ENCODE assay signal across 8 cellular contexts in genomic region chr5:109691248-109691574, GRCh38. TPM values are rescaled to one million over a fixed set of nuclear protein-coding genes. Genes with fewer than 3 reads are reported as not detected.
DNase-seq lines count a peak whose midpoint lies in the region; ATAC-seq and TF ChIP-seq lines count a peak whose summit lies in the region.

No MANE protein-coding gene starts in this region.

- no peaks in the 10 kb centered on the region for H3K27me3 ChIP-seq in GM06990 (replicated peaks; ENCODE audit: control insufficient read depth, insufficient read depth, low read length)
- no peaks in the 10 kb centered on the region for H3K27me3 ChIP-seq in PC-3 (ENCODE audit: low read length)
- no peaks in the 10 kb centered on the region for H3K27me3 ChIP-seq in effector memory CD4-positive, alpha-beta T cell (replicated peaks; ENCODE audit: control insufficient read depth, insufficient read depth, low read length, poor library complexity, severe bottlenecking)
- no peaks in the 10 kb centered on the region for H3K27me3 ChIP-seq in neutrophil

- no peaks in the 10 kb centered on the region for H3K9me3 ChIP-seq in PC-3 (ENCODE audit: low read length)
- no peaks in the 10 kb centered on the region for H3K9me3 ChIP-seq in effector memory CD4-positive, alpha-beta T cell (ENCODE audit: control insufficient read depth, low read length)
- H3K9me3 ChIP-seq in neutrophil = no peaks in the 10 kb centered on the region

- CTCF ChIA-PET in PC-3 (lab: Charles Lee) = interaction anchor here (0.7 kb wide), 1 partner anchor 135 kb away, joined by 4 read pairs; no protein-coding TSS in a partner anchor

- peak overlapping the region; percentile 76 for H3K9ac ChIP-seq in PC-3 (ENCODE audit: low read length)

- TF ChIP-seq POLR2A in GM18505 (IDR thresholded peaks at IDR 0.05; ENCODE audit: borderline replicate concordance, extremely low read depth, insufficient read depth, insufficient read length) = no peak

- H3K9me2 ChIP-seq in PC-3 (replicated peaks; ENCODE audit: low read length) = no peaks in the 10 kb centered on the region

- H3K27ac ChIP-seq in PC-3 (ENCODE audit: low read length) = no peak overlapping the region
- peak overlapping the region; percentile 90 for H3K27ac ChIP-seq in effector memory CD4-positive, alpha-beta T cell (ENCODE audit: insufficient read depth, low read length, poor library complexity, severe bottlenecking)
- H3K27ac ChIP-seq in neutrophil = peak overlapping the region; percentile 96

- H3K4me1 ChIP-seq in PC-3 (ENCODE audit: insufficient read depth, low read length) = peaks cover 37% of the 10 kb centered on the region
- H3K4me1 ChIP-seq in effector memory CD4-positive, alpha-beta T cell (ENCODE audit: control insufficient read depth, insufficient read depth, low read length, poor library complexity, severe bottlenecking) = peaks cover 23% of the 10 kb centered on the region
- peaks cover 22 to 33% of the 10 kb centered on the region in 2 experiments for H3K4me1 ChIP-seq in neutrophil (ENCODE audit: control insufficient read depth in 1 of 2, insufficient read depth in 1 of 2, low read depth in 1 of 2, low read length in 1 of 2)

- H4K20me1 ChIP-seq in PC-3 (ENCODE audit: low read length) = peaks cover 20% of the 10 kb centered on the region; the same call in 1 of the 2 replicates

- no peak; the same call in 1 of the 2 replicates for ATAC-seq in PC-3
- no peak for ATAC-seq in omental fat pad (ENCODE audit: low FRiP score)
- no peak for ATAC-seq in HG02884 (IDR thresholded peaks at IDR 0.05; ENCODE audit: unreplicated experiment)
- no peak for ATAC-seq in HG03135 (IDR thresholded peaks at IDR 0.05; ENCODE audit: unreplicated experiment)
- ATAC-seq in GM18505 (IDR thresholded peaks at IDR 0.05; ENCODE audit: unreplicated experiment) = no peak

- no peaks in the 10 kb centered on the region for H3F3A ChIP-seq in PC-3 (ENCODE audit: low read length, unreplicated experiment)

- TF ChIP-seq CTCF in GM06990 (IDR thresholded peaks at IDR 0.05; ENCODE audit: insufficient read depth, low read length, poor library complexity, severe bottlenecking) = no peak
- TF ChIP-seq CTCF in PC-3 (conservative IDR thresholded peaks at IDR 0.05; ENCODE audit: low read depth, low read length) = no peak; the same call in 1 of the 2 replicates
- TF ChIP-seq CTCF in neutrophil (IDR thresholded peaks at IDR 0.05) = no peak
- no peak for TF ChIP-seq CTCF in omental fat pad (IDR thresholded peaks at IDR 0.05)

- H3K4me3 ChIP-seq in GM06990 (replicated peaks; ENCODE audit: low read depth, low read length) = peak overlapping the region; percentile 71
- peak overlapping the region; percentile 98 for H3K4me3 ChIP-seq in PC-3 (ENCODE audit: low read length)
- peak overlapping the region; percentile 95 for H3K4me3 ChIP-seq in effector memory CD4-positive, alpha-beta T cell (ENCODE audit: insufficient read depth, low read depth, low read length, poor library complexity, severe bottlenecking)
- H3K4me3 ChIP-seq in neutrophil (ENCODE audit: low read depth in 1 of 2, low read length in 1 of 2) = peak overlapping the region; percentile 94 to 97

- intact Hi-C loops in PC-3 (cut with micrococcal nuclease) = loop anchor here (1.0 to 10.0 kb wide), 4 partner anchors 153 to 724 kb away; no protein-coding TSS in a partner anchor

- POLR2A ChIA-PET in PC-3 (lab: Charles Lee; ENCODE audit: unreplicated experiment) = interaction anchor here (0.8 kb wide), 1 partner anchor 141 kb away, joined by 12 read pairs; no protein-coding TSS in a partner anchor

- BruUV-seq in PC-3 (replicated peaks; lab: Mats Ljungman, UMichigan) = TSS peak; percentile 64

- H3K4me2 ChIP-seq in PC-3 (ENCODE audit: low read length) = peak overlapping the region; percentile 96

- peaks cover 59% of the 10 kb centered on the region for H3K79me2 ChIP-seq in PC-3 (ENCODE audit: low read length)

- peak overlapping the region; percentile 96 for H2AFZ ChIP-seq in PC-3 (ENCODE audit: low read length)

- DNase-seq in GM06990 (ENCODE audit: extremely low read depth, insufficient read length) (no peak), PC-3 (no peak), omental fat pad (ENCODE audit: low spot score) (no peak)
- no peak for DNase-seq in effector memory CD4-positive, alpha-beta T cell

- no peaks in the 10 kb centered on the region for H3K36me3 ChIP-seq in GM06990 (ENCODE audit: control insufficient read depth, insufficient read depth, low read length)
- no peaks in the 10 kb centered on the region for H3K36me3 ChIP-seq in PC-3 (ENCODE audit: low read depth, low read length)
- H3K36me3 ChIP-seq in effector memory CD4-positive, alpha-beta T cell (ENCODE audit: control insufficient read depth, insufficient read depth, low read length) = no peaks in the 10 kb centered on the region
- no peaks in the 10 kb centered on the region for H3K36me3 ChIP-seq in neutrophil

RNA-seq across cellular contexts. Expression of gene MAN2A1, which starts 1.5 kb away (rescaled TPM):
- total RNA-seq in PC-3 (2014; rRNA removed) (20.8 and 21.8 TPM in 2 replicates), omental fat pad (10 to 100 TPM; 38.3 to 51.9 (median 46.2) TPM)
